ENCODE assay signal across 1 cellular context in genomic region chr12:22525426-22525825, GRCh38.
TF ChIP-seq lines count a peak whose summit lies in the region.

No MANE protein-coding gene starts in this region.

TF ChIP-seq in HEK293T, 16 proteins besides CTCF, POLR2A, EP300 and RAD21:
- TF ChIP-seq FOXK2 (IDR thresholded peaks at IDR 0.05) (no peak), CTBP1 (IDR thresholded peaks at IDR 0.05; ENCODE audit: borderline replicate concordance) (no peak), SP1 (IDR thresholded peaks at IDR 0.05) (no peak), NFRKB (IDR thresholded peaks at IDR 0.05) (no peak), ARNT (IDR thresholded peaks at IDR 0.05) (no peak), ELF4 (IDR thresholded peaks at IDR 0.05) (no peak), L3MBTL2 (conservative IDR thresholded peaks at IDR 0.05) (no peak), LEF1 (IDR thresholded peaks at IDR 0.05; ENCODE audit: borderline replicate concordance) (no peak), TARDBP (IDR thresholded peaks at IDR 0.05) (no peak), FOXA1 (IDR thresholded peaks at IDR 0.05) (no peak), HDGF (IDR thresholded peaks at IDR 0.05; ENCODE audit: borderline replicate concordance) (no peak), ZNF384 (IDR thresholded peaks at IDR 0.05) (no peak), SUZ12 (IDR thresholded peaks at IDR 0.05) (no peak), FOXM1 (IDR thresholded peaks at IDR 0.05; ENCODE audit: borderline replicate concordance) (no peak), BHLHE40 (IDR thresholded peaks at IDR 0.05; ENCODE audit: borderline replicate concordance) (no peak)
- TF ChIP-seq, protein P1, sequence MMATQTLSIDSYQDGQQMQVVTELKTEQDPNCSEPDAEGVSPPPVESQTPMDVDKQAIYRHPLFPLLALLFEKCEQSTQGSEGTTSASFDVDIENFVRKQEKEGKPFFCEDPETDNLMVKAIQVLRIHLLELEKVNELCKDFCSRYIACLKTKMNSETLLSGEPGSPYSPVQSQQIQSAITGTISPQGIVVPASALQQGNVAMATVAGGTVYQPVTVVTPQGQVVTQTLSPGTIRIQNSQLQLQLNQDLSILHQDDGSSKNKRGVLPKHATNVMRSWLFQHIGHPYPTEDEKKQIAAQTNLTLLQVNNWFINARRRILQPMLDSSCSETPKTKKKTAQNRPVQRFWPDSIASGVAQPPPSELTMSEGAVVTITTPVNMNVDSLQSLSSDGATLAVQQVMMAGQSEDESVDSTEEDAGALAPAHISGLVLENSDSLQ (IDR thresholded peaks at IDR 0.05), result no peak
